Comparison of ENCODE assay signal across 25 cellular contexts in the genomic region with DNA sequence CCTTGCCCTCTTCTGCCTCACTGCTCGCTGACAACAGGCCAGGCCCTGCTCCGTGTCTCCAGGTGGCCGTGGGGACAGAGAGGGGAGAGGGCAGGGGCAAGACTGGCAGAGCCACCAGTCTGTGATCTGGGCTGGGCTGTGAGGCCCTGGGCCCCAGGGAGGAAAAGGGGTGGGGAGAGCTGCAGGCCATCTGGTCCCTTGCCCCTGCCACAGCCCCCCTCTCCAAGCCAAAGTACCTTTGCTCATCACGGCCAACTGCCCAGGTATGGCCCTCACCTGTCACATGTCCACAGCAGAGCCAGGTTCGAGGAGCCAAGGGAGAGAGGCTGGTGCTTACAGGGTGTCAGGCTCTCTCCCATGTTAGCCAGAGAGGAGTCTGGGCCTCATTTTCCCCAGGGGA.
"Had no signal": no experiment of that assay in that cellular context is flagged by ENCODE, and none has a peak within 500 bp of the region (broad histone marks: within the 10 kb centered on the region; RNA-seq: fewer than 3 reads in every experiment).

No MANE protein-coding gene starts in this region.

- H3K27me3 ChIP-seq: colonic mucosa, foreskin keratinocyte, vagina had no signal

- H3K27ac ChIP-seq: colonic mucosa, esophagus muscularis mucosa, foreskin keratinocyte, gastroesophageal sphincter, heart left ventricle, hepatocyte, left lung, psoas muscle, sigmoid colon, spleen, suprapubic skin, transverse colon, upper lobe of right lung, vagina had no signal

- H3K9me3 Mint-ChIP-seq: dendritic cell treated with granulocyte-macrophage colony-stimulating factor and Interleukin-4, amounts not matched to agents 40 ng/mL and 50 ng/mL, for 4 days had no signal

- H3K36me3 Mint-ChIP-seq: stimulated activated memory B cell treated with anti-CD40 and anti-IgM and Interleukin-4, amounts not matched to agents 10 μg/mL and 1 μg/mL and 100 μg/mL, for 72 hours had no signal

- H3K4me2 ChIP-seq: hepatocyte had no signal

- DNase-seq: colonic mucosa; effector CD8-positive, alpha-beta T cell; foreskin keratinocyte; heart left ventricle; kidney; left lung; mesenchymal stem cell; midbrain; naive thymus-derived CD4-positive, alpha-beta T cell; nucleus accumbens; psoas muscle; right cardiac atrium; sigmoid colon; stimulated activated CD4-positive, alpha-beta T cell treated with anti-CD3 and anti-CD28 coated beads, Interleukin-4, amount 100 ng/mL, for 4 hours; transverse colon; upper lobe of right lung had no signal

- H3K27ac Mint-ChIP-seq: dendritic cell treated with granulocyte-macrophage colony-stimulating factor and Interleukin-4, amounts not matched to agents 40 ng/mL and 50 ng/mL, for 4 days; naive thymus-derived CD4-positive, alpha-beta T cell; stimulated activated memory B cell treated with anti-CD40 and anti-IgM and Interleukin-4, amounts not matched to agents 10 μg/mL and 1 μg/mL and 100 μg/mL, for 72 hours; stimulated activated naive CD8-positive, alpha-beta T cell treated with anti-CD3 and anti-CD28 coated beads, Interleukin-15, Interleukin-2, amounts not matched to agents 100 ng/mL and 50 ng/mL, for 24 hours had no signal

- H3K79me2 ChIP-seq: hepatocyte had no signal

- H3K4me3 Mint-ChIP-seq: dendritic cell treated with granulocyte-macrophage colony-stimulating factor and Interleukin-4, amounts not matched to agents 40 ng/mL and 50 ng/mL, for 4 days; naive thymus-derived CD4-positive, alpha-beta T cell; stimulated activated memory B cell treated with anti-CD40 and anti-IgM and Interleukin-4, amounts not matched to agents 10 μg/mL and 1 μg/mL and 100 μg/mL, for 72 hours; stimulated activated naive CD8-positive, alpha-beta T cell treated with anti-CD3 and anti-CD28 coated beads, Interleukin-15, Interleukin-2, amounts not matched to agents 100 ng/mL and 50 ng/mL, for 24 hours had no signal

- H3K4me3 ChIP-seq: colonic mucosa, esophagus muscularis mucosa, gastroesophageal sphincter, heart left ventricle, hepatocyte, left lung, psoas muscle, sigmoid colon, spleen, suprapubic skin, transverse colon, upper lobe of right lung, vagina had no signal

- H3K36me3 ChIP-seq: colonic mucosa, esophagus muscularis mucosa, gastroesophageal sphincter, heart left ventricle, left lung, sigmoid colon, spleen, suprapubic skin, transverse colon, upper lobe of right lung, vagina had no signal

- H2AFZ ChIP-seq: hepatocyte had no signal

- H3K4me1 ChIP-seq: colonic mucosa, esophagus muscularis mucosa, gastroesophageal sphincter, heart left ventricle, left lung, psoas muscle, sigmoid colon, suprapubic skin, transverse colon, upper lobe of right lung, vagina had no signal

- H3K9me3 ChIP-seq: colonic mucosa, left lung, psoas muscle, sigmoid colon, spleen, suprapubic skin, transverse colon, upper lobe of right lung, vagina had no signal

- ATAC-seq: foreskin keratinocyte; gastroesophageal sphincter; left lung; naive thymus-derived CD4-positive, alpha-beta T cell; psoas muscle; right cardiac atrium; stimulated activated memory B cell treated with anti-CD40 and anti-IgM and Interleukin-4, amounts not matched to agents 10 μg/mL and 1 μg/mL and 100 μg/mL, for 72 hours; upper lobe of right lung had no signal
